ENCODE assay signal across 35 cellular contexts in genomic region chr1:224694969-224695368, GRCh38.
"Had no signal": no experiment of that assay in that cellular context is flagged by ENCODE, and none has a peak within 500 bp of the region (broad histone marks: within the 10 kb centered on the region; RNA-seq: fewer than 3 reads in every experiment).

No MANE protein-coding gene starts in this region.

- H3K4me3 ChIP-seq: MG63 had no signal

- H3K36me3 ChIP-seq: MG63 had no signal

- DNase-seq: Karpas-422, Kasumi-1, MG63, MM.1S, MV-4-11, NCI-H1048, NCI-H1092, NCI-H1092 treated with DMSO at 0.1 percent for 48 hours, NCI-H1105, NCI-H1105 treated with DMSO at 0.1 percent for 48 hours, NCI-H1417, NCI-H1417 treated with DMSO at 0.1 percent for 48 hours, NCI-H1436, NCI-H1436 treated with DMSO at 0.1 percent for 48 hours, NCI-H146, NCI-H1694, NCI-H1694 treated with DMSO at 0.1 percent for 48 hours, NCI-H187, NCI-H187 treated with DMSO at 0.1 percent for 48 hours, NCI-H1930, NCI-H2029, NCI-H2029 treated with DMSO at 0.1 percent for 48 hours, NCI-H2081, NCI-H2081 treated with DMSO at 0.1 percent for 48 hours, NCI-H2107, NCI-H2171, NCI-H2171 treated with DMSO at 0.1 percent for 48 hours, NCI-H2227 treated with DMSO at 0.1 percent for 48 hours, NCI-H226, NCI-H345, NCI-H446, NCI-H446 treated with DMSO at 0.1 percent for 48 hours, NCI-H510A, NCI-H510A treated with DMSO at 0.1 percent for 48 hours, NCI-H524 had no signal

- H3K9me3 ChIP-seq: MG63 had no signal

- H3K27me3 ChIP-seq: MG63 had no signal
